9 cellular contexts compared by ENCODE assay signal in genomic region chr5:170467000-170467707, GRCh38. TPM values are rescaled to one million over a fixed set of nuclear protein-coding genes. Genes with fewer than 3 reads are reported as not detected.
DNase-seq lines count a peak whose midpoint lies in the region; ATAC-seq and TF ChIP-seq lines count a peak whose summit lies in the region.
"Had no signal": no experiment of that assay in that cellular context is flagged by ENCODE, and none has a peak within 500 bp of the region (broad histone marks: within the 10 kb centered on the region; RNA-seq: fewer than 3 reads in every experiment).

No MANE protein-coding gene starts in this region.

- H3K9me3 ChIP-seq in Panc1 (ENCODE audit: control insufficient read depth, insufficient read depth, low read depth, low read length), result no peaks in the 10 kb centered on the region

- in situ Hi-C loops in Panc1 (cut with HindIII; ENCODE audit: low pct_unique_long_range_greater_than_20kb, low sequenced_read_pairs), result no loop called here

- H3K4me1 ChIP-seq in Panc1 (ENCODE audit: control insufficient read depth, insufficient read depth, low read length), result no peaks in the 10 kb centered on the region

- BruUV-seq in Panc1 (replicated peaks; lab: Mats Ljungman, UMichigan), result no TSS peak

- peak; percentile 30 for DNase-seq in activated naive CD4-positive, alpha-beta T cell treated with Interleukin-2 at 50 U/mL for 16 hours
- DNase-seq in activated naive CD4-positive, alpha-beta T cell (lab: John Stamatoyannopoulos, UW), result no peak
- DNase-seq in Panc1 (ENCODE audit: low read depth, low spot score) (peak; percentile 39), fibroblast of villous mesenchyme (ENCODE audit: low read depth) (peak; percentile 78), inferior parietal cortex (ENCODE audit: extremely low spot score) (no peak), Right ventricle myocardium superior (no peak)
- DNase-seq in stimulated activated naive CD8-positive, alpha-beta T cell treated with anti-CD3 and anti-CD28 coated beads, Interleukin-15, Interleukin-2, amounts not matched to agents 100 U/mL and 50 U/mL, for 24 hours, result peak; percentile 22
- DNase-seq in effector CD8-positive, alpha-beta T cell (lab: John Stamatoyannopoulos, UW), result no peak
- DNase-seq: NCI-H1105 treated with DMSO at 0.1 percent for 48 hours had no signal

- H3K27ac ChIP-seq in Panc1 (ENCODE audit: low read length), result no peak overlapping the region

- CTCF ChIA-PET in Panc1 (lab: Charles Lee), result no interaction called here

- intact Hi-C loops in Panc1 (cut with micrococcal nuclease; ENCODE audit: unreplicated experiment), result no loop called here
- intact Hi-C loops in Right ventricle myocardium superior (cut with DNase I), result no loop called here

- H3K27me3 ChIP-seq in Panc1 (ENCODE audit: control insufficient read depth, insufficient read depth, low read length), result no peaks in the 10 kb centered on the region

- POLR2A ChIA-PET in Panc1 (lab: Charles Lee), result no interaction called here

- ATAC-seq in Panc1 (peak; percentile 90), Right ventricle myocardium superior (ENCODE audit: poor library complexity) (no peak)
- ATAC-seq in stimulated activated naive CD8-positive, alpha-beta T cell treated with anti-CD3 and anti-CD28 coated beads, Interleukin-15, Interleukin-2, amounts not matched to agents 100 U/mL and 50 U/mL, for 24 hours, result peak; percentile 91

- H3K4me3 ChIP-seq in Panc1 (ENCODE audit: low read depth in 2 of 2, low read length in 2 of 2), result no peak overlapping the region
- no peak overlapping the region for H3K4me3 ChIP-seq in fibroblast of villous mesenchyme (ENCODE audit: low read depth, low read length)

- TF ChIP-seq CTCF in Panc1 (IDR thresholded peaks at IDR 0.05), result no peak
- TF ChIP-seq CTCF in fibroblast of villous mesenchyme (IDR thresholded peaks at IDR 0.05; ENCODE audit: insufficient read depth, low read depth, low read length), result no peak

- no peaks in the 10 kb centered on the region for H3K36me3 ChIP-seq in Panc1 (ENCODE audit: control insufficient read depth, insufficient read depth, low read length)

RNA-seq across cellular contexts. Expression of gene KCNIP1, which starts 36.7 kb away (rescaled TPM):
- total RNA-seq in Panc1 (2021; ENCODE audit: unreplicated experiment) (not detected), fibroblast of villous mesenchyme (not detected in 2 replicates), Right ventricle myocardium superior (not detected)
- not detected for polyA plus RNA-seq in Panc1 (2012; ENCODE audit: insufficient read length)

Comparison
In these comparisons a context has a peak if more than half of its experiments do, and no peak if none do; other contexts are left out.
1. DNase-seq: peak in activated naive CD4-positive, alpha-beta T cell treated with Interleukin-2 at 50 U/mL for 16 hours (single experiment), Panc1 (single experiment), fibroblast of villous mesenchyme (single experiment) and stimulated activated naive CD8-positive, alpha-beta T cell treated with anti-CD3 and anti-CD28 coated beads, Interleukin-15, Interleukin-2, amounts not matched to agents 100 U/mL and 50 U/mL, for 24 hours (single experiment); none in activated naive CD4-positive, alpha-beta T cell (0 of 4), inferior parietal cortex (single experiment), effector CD8-positive, alpha-beta T cell (single experiment) and Right ventricle myocardium superior (single experiment).